8 cellular contexts compared by ENCODE assay signal in genomic region chr7:112204072-112204775, GRCh38. TPM values are rescaled to one million over a fixed set of nuclear protein-coding genes. Genes with fewer than 3 reads are reported as not detected.
DNase-seq lines count a peak whose midpoint lies in the region; ATAC-seq and TF ChIP-seq lines count a peak whose summit lies in the region.

No MANE protein-coding gene starts in this region.

- H4K20me1 ChIP-seq in OCI-LY1 (ENCODE audit: insufficient read depth, low read length) = no peaks in the 10 kb centered on the region
- no peaks in the 10 kb centered on the region for H4K20me1 ChIP-seq in neural cell (ENCODE audit: insufficient read depth)

- H3K79me2 ChIP-seq in OCI-LY1 (ENCODE audit: insufficient read depth, low read length) (peaks cover 10% of the 10 kb centered on the region), neural cell (replicated peaks; ENCODE audit: insufficient read depth, low read length) (peaks cover 73% of the 10 kb centered on the region)

- H3K4me3 Mint-ChIP-seq in effector memory CD8-positive, alpha-beta T cell = peak overlapping the region; percentile 99 to 100

- H3K27ac ChIP-seq in OCI-LY1 (ENCODE audit: low read depth, low read length, poor library complexity, severe bottlenecking) = no peak overlapping the region
- peak overlapping the region; percentile 82 for H3K27ac ChIP-seq in neural cell (ENCODE audit: low read length)

- H3K9me3 Mint-ChIP-seq in effector memory CD8-positive, alpha-beta T cell = no peaks in the 10 kb centered on the region

- peaks cover 25% of the 10 kb centered on the region for H3K4me1 ChIP-seq in OCI-LY1 (ENCODE audit: insufficient read depth, low read length, severe bottlenecking)

- TF ChIP-seq RAD21 in neural cell (conservative IDR thresholded peaks at IDR 0.05) = no peak

- no peak for TF ChIP-seq EP300 in neural cell (conservative IDR thresholded peaks at IDR 0.05; ENCODE audit: poor library complexity, severe bottlenecking)

- H3K9me2 ChIP-seq in OCI-LY1 (ENCODE audit: low read depth, low read length) (no peaks in the 10 kb centered on the region), neural cell (ENCODE audit: insufficient read depth, low read length) (no peaks in the 10 kb centered on the region)

- peaks cover 11% of the 10 kb centered on the region for H3K36me3 Mint-ChIP-seq in effector memory CD8-positive, alpha-beta T cell (ENCODE audit: insufficient read depth)

- no peaks in the 10 kb centered on the region for H3K36me3 ChIP-seq in OCI-LY1 (ENCODE audit: insufficient read depth, low read length)
- H3K36me3 ChIP-seq in neural cell (ENCODE audit: insufficient read depth, low read length) = no peaks in the 10 kb centered on the region

- H3K4me3 ChIP-seq in OCI-LY1 (ENCODE audit: low read depth, low read length, poor library complexity, severe bottlenecking) (no peak overlapping the region), neural cell (ENCODE audit: low read length) (peak overlapping the region; percentile 97)

- no peaks in the 10 kb centered on the region for H3F3A ChIP-seq in OCI-LY1 (ENCODE audit: insufficient read depth, low read length)
- H3F3A ChIP-seq in neural cell (ENCODE audit: insufficient read depth, low read length, poor library complexity, severe bottlenecking) = no peaks in the 10 kb centered on the region

- H2AFZ ChIP-seq in OCI-LY1 (ENCODE audit: low read length) (no peak overlapping the region), neural cell (ENCODE audit: low read depth, low read length) (peak overlapping the region; percentile 66)

- peaks cover 20 to 41% of the 10 kb centered on the region in 2 donors for H3K4me1 Mint-ChIP-seq in effector memory CD8-positive, alpha-beta T cell (ENCODE audit: low read depth in 2 of 2)

- H3K27ac Mint-ChIP-seq in effector memory CD8-positive, alpha-beta T cell = no peak overlapping the region

- H3K4me2 ChIP-seq in OCI-LY1 (ENCODE audit: low read length) (peak overlapping the region; percentile 76; the same call in 1 of the 2 replicates), neural cell (ENCODE audit: low read length) (peak overlapping the region; percentile 62)

- no peak for TF ChIP-seq CTCF in OCI-LY1 (IDR thresholded peaks at IDR 0.05; ENCODE audit: low read length)
- no peak for TF ChIP-seq CTCF in neural cell (IDR thresholded peaks at IDR 0.05; ENCODE audit: poor library complexity, severe bottlenecking)

- DNase-seq in NCI-H2171 treated with DMSO at 0.1 percent for 48 hours (lab: John Stamatoyannopoulos, UW) (peak; percentile 39), NCI-H2171 (lab: John Stamatoyannopoulos, UW) (no peak), epidermal melanocyte (ENCODE audit: insufficient read length, low spot score) (no peak), NCI-H187 treated with DMSO at 0.1 percent for 48 hours (lab: John Stamatoyannopoulos, UW) (no peak), LoVo (ENCODE audit: low spot score) (no peak)
- no peak for DNase-seq in effector memory CD8-positive, alpha-beta T cell

- ATAC-seq in effector memory CD8-positive, alpha-beta T cell (replicated peaks) = no peak

- H3K9ac ChIP-seq in OCI-LY1 (ENCODE audit: low read length) = no peak overlapping the region
- peak overlapping the region; percentile 79 for H3K9ac ChIP-seq in neural cell (ENCODE audit: low read length)

- H3K9me3 ChIP-seq in OCI-LY1 (ENCODE audit: low read length) (no peaks in the 10 kb centered on the region), neural cell (ENCODE audit: low read length) (no peaks in the 10 kb centered on the region)

- peaks cover 47 to 50% of the 10 kb centered on the region in 2 donors for H3K27me3 Mint-ChIP-seq in effector memory CD8-positive, alpha-beta T cell

- H3K27me3 ChIP-seq in OCI-LY1 (ENCODE audit: insufficient read depth, low read length) (no peaks in the 10 kb centered on the region), neural cell (ENCODE audit: insufficient read depth, low read depth, low read length) (no peaks in the 10 kb centered on the region)

TF ChIP-seq in neural cell, 6 proteins besides CTCF, POLR2A, EP300 and RAD21:
- no peak for TF ChIP-seq MXI1 (conservative IDR thresholded peaks at IDR 0.05; ENCODE audit: poor library complexity, severe bottlenecking)
- TF ChIP-seq REST (IDR thresholded peaks at IDR 0.05; ENCODE audit: borderline replicate concordance) = peak; percentile 26
- peak; percentile 17 for TF ChIP-seq SMC3 (conservative IDR thresholded peaks at IDR 0.05; ENCODE audit: poor library complexity)
- no peak for TF ChIP-seq EZH2 (IDR thresholded peaks at IDR 0.05; ENCODE audit: borderline replicate concordance, insufficient read depth, low read length, poor library complexity, severe bottlenecking)
- no peak for TF ChIP-seq TAF1 (IDR thresholded peaks at IDR 0.05; ENCODE audit: low read depth)

RNA-seq across cellular contexts. Expression of gene DOCK4, which starts 2.0 kb away (rescaled TPM):
- polyA plus RNA-seq in neural cell = 24.3 and 28.1 TPM in 2 replicates
- polyA minus RNA-seq in neural cell = 93.7 and 135 TPM in 2 replicates

RNA-seq across cellular contexts. Expression of gene ZNF277, which starts 2.3 kb away (rescaled TPM):
- polyA plus RNA-seq in neural cell = 30.0 and 36.6 TPM in 2 replicates
- 67.7 and 76.2 TPM in 2 replicates for polyA minus RNA-seq in neural cell
